1 cellular context compared by ENCODE assay signal in the genomic region with DNA sequence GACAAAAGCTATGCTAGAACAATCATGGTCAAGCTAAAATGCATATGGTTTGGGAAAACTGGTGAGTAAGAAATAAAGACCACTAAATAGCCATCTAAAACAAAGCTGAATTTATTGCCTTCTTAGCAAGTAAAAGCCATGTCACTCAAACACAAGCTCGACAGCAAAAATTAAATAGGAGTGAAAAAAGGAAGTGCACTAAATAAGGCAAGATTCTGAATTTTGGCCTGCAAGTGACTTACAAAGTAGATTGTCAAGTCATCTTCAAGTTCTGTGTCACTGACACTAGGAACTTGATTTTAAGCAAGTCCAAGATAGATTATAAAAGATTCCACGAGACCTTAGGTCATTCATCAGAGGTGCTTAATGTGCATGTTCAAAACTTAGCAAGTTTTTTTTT.
TF ChIP-seq lines count a peak whose summit lies in the region.

No MANE protein-coding gene starts in this region.

TF ChIP-seq in K562, 482 proteins besides CTCF, POLR2A, EP300 and RAD21 (continued from another document):
- TF ChIP-seq, protein P1, sequence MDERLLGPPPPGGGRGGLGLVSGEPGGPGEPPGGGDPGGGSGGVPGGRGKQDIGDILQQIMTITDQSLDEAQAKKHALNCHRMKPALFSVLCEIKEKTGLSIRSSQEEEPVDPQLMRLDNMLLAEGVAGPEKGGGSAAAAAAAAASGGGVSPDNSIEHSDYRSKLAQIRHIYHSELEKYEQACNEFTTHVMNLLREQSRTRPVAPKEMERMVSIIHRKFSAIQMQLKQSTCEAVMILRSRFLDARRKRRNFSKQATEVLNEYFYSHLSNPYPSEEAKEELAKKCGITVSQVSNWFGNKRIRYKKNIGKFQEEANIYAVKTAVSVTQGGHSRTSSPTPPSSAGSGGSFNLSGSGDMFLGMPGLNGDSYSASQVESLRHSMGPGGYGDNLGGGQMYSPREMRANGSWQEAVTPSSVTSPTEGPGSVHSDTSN (CRISPR knock-in tag; IDR thresholded peaks at IDR 0.05; ENCODE audit: low read depth): no peak
- TF ChIP-seq, protein P1 (tag; conservative IDR thresholded peaks at IDR 0.05; ENCODE audit: low read depth): peak; percentile 34; the same call in 1 of the 2 replicates
- peak; percentile 90 for TF ChIP-seq SPI1 (IDR thresholded peaks at IDR 0.05; ENCODE audit: borderline replicate concordance, low read depth, low read length)
- TF ChIP-seq, protein P2, sequence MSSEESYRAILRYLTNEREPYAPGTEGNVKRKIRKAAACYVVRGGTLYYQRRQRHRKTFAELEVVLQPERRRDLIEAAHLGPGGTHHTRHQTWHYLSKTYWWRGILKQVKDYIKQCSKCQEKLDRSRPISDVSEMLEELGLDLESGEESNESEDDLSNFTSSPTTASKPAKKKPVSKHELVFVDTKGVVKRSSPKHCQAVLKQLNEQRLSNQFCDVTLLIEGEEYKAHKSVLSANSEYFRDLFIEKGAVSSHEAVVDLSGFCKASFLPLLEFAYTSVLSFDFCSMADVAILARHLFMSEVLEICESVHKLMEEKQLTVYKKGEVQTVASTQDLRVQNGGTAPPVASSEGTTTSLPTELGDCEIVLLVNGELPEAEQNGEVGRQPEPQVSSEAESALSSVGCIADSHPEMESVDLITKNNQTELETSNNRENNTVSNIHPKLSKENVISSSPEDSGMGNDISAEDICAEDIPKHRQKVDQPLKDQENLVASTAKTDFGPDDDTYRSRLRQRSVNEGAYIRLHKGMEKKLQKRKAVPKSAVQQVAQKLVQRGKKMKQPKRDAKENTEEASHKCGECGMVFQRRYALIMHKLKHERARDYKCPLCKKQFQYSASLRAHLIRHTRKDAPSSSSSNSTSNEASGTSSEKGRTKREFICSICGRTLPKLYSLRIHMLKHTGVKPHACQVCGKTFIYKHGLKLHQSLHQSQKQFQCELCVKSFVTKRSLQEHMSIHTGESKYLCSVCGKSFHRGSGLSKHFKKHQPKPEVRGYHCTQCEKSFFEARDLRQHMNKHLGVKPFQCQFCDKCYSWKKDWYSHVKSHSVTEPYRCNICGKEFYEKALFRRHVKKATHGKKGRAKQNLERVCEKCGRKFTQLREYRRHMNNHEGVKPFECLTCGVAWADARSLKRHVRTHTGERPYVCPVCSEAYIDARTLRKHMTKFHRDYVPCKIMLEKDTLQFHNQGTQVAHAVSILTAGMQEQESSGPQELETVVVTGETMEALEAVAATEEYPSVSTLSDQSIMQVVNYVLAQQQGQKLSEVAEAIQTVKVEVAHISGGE (CRISPR knock-in tag; IDR thresholded peaks at IDR 0.05): no peak
- TF ChIP-seq ZNF239 (CRISPR knock-in tag; IDR thresholded peaks at IDR 0.05): peak; percentile 77
- peak; percentile 25; the same call in 1 of the 2 replicates for TF ChIP-seq C11orf30 (IDR thresholded peaks at IDR 0.05; ENCODE audit: low read depth)
- peak; percentile 60; the same call in 1 of the 2 replicates for TF ChIP-seq MAFG (tag; conservative IDR thresholded peaks at IDR 0.05)
